ENCODE assay signal across 13 cellular contexts in the genomic region with DNA sequence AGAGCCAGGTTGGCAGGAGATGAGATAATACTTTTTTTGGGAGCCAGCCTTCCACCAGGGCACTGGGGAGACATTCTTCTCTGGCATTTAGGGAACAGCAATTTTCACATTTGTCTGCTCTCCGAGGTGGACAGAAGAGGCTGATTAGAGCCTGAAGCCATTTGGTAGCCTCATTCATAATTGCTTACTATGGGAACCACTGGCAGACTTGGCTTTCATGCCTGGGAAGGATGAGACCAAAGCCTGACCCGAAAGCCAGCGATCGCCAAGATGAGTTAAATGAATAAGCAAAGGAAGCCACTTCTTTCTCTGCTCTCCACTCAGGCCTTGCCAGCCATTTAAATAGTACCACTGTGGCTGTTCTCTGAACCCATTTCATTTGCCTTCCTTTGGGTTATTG.
"Had no signal": no experiment of that assay in that cellular context is flagged by ENCODE, and none has a peak within 500 bp of the region (broad histone marks: within the 10 kb centered on the region; RNA-seq: fewer than 3 reads in every experiment).

No MANE protein-coding gene starts in this region.

- DNase-seq: activated CD4-positive, alpha-beta T cell treated with anti-CD3 and anti-CD28 coated beads, Interleukin-2, amount 50 U/mL, for 48 hours; activated CD4-positive, CD25-positive, alpha-beta regulatory T cell treated with anti-CD3 and anti-CD28 coated beads, Interleukin-2, amount 50 U/mL, for 72 hours; activated CD8-positive, alpha-beta memory T cell treated with anti-CD3 and anti-CD28 coated beads, Interleukin-2, amount 10 ng/mL, durations not matched to agents 7 days and 5 days; activated gamma-delta T cell treated with Interleukin-2 at 50 U/mL for 16 hours; activated naive CD8-positive, alpha-beta T cell treated with anti-CD3 and anti-CD28 coated beads, Interleukin-2, amount 10 ng/mL, durations not matched to agents 7 days and 5 days; activated T-cell treated with anti-CD3 and anti-CD28 coated beads, Interleukin-2, amount 50 U/mL, for 4 hours; gastrocnemius medialis; islet precursor cell; mesenchymal stem cell; right cardiac atrium; stimulated activated naive CD4-positive, alpha-beta T cell treated with Interleukin-2 at 50 U/mL for 16 hours; T-helper 9 cell had no signal

- H3K9me3 ChIP-seq: gastrocnemius medialis had no signal

- H3K27ac ChIP-seq: gastrocnemius medialis had no signal

- H3K4me3 ChIP-seq: gastrocnemius medialis had no signal

- H3K27me3 ChIP-seq: gastrocnemius medialis had no signal

- H3K36me3 ChIP-seq: gastrocnemius medialis had no signal

- ATAC-seq: activated CD8-positive, alpha-beta memory T cell treated with anti-CD3 and anti-CD28 coated beads, Interleukin-2, amount 10 ng/mL, durations not matched to agents 7 days and 5 days; activated T-cell treated with anti-CD3 and anti-CD28 coated beads, Interleukin-2, amount 50 U/mL, for 4 hours; gastrocnemius medialis; left lobe of liver had no signal
